ENCODE assay signal across 1 cellular context in genomic region chr1:164748253-164748899, GRCh38.
TF ChIP-seq lines count a peak whose summit lies in the region.

No MANE protein-coding gene starts in this region.

TF ChIP-seq in SK-N-SH, 30 proteins besides CTCF, POLR2A, EP300 and RAD21 (continued from another document):
- TF ChIP-seq SMC3 (IDR thresholded peaks at IDR 0.05; ENCODE audit: low read depth, low read length): no peak
- peak; percentile 98 for TF ChIP-seq TCF12 (IDR thresholded peaks at IDR 0.05)
- 0 out of 2 replicates have a peak, but pooled peaks have one; percentile 27 for TF ChIP-seq MEF2A (IDR thresholded peaks at IDR 0.05; ENCODE audit: borderline replicate concordance, low read depth)
- no peak for TF ChIP-seq CHD2 (IDR thresholded peaks at IDR 0.05; ENCODE audit: low read length, partially characterized antibody)
- peak; percentile 95 for TF ChIP-seq RXRA (IDR thresholded peaks at IDR 0.05; ENCODE audit: borderline replicate concordance, low read depth)
- no peak for TF ChIP-seq GABPA (IDR thresholded peaks at IDR 0.05; ENCODE audit: low read depth)
- peak; percentile 80 for TF ChIP-seq POLR2AphosphoS5 (IDR thresholded peaks at IDR 0.05; ENCODE audit: low read depth, low read length)
